10 cellular contexts compared by ENCODE assay signal in the genomic region with DNA sequence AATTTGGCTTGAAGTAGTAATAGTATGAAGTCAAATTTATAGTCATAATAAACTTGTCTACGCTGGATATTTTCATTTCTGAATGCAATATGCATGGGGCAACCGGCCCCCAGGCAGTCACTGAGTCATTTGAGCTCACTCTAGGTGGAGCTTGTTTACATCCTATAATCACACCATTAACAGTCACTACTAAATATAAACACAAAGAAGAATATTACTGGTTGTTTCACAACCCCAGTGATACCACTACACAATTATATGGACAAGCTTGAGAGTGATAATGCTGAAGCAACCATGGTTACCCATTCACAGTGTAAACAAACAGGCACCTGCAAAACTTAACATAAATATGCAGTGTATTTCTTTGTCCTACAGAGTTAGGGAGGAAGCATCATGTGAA.
DNase-seq lines count a peak whose midpoint lies in the region; ATAC-seq, FAIRE-seq and TF ChIP-seq lines count a peak whose summit lies in the region.
"Had no signal": no experiment of that assay in that cellular context is flagged by ENCODE, and none has a peak within 500 bp of the region (broad histone marks: within the 10 kb centered on the region; RNA-seq: fewer than 3 reads in every experiment).

No MANE protein-coding gene starts in this region.

- POLR2A ChIA-PET in activated CD4-positive, alpha-beta memory T cell treated with anti-CD3 and anti-CD28 coated beads for 36 hours (lab: Charles Lee) = no interaction called here

- ATAC-seq in GM19023 (IDR thresholded peaks at IDR 0.05; ENCODE audit: unreplicated experiment) = peak; percentile 58
- peak; percentile 51 for ATAC-seq in HG02884 (IDR thresholded peaks at IDR 0.05; ENCODE audit: unreplicated experiment)
- ATAC-seq in foreskin keratinocyte = peak; percentile 94

- H3K27ac Mint-ChIP-seq in activated CD4-positive, alpha-beta memory T cell treated with anti-CD3 and anti-CD28 coated beads for 36 hours = no peak overlapping the region
- H3K27ac Mint-ChIP-seq: activated naive CD4-positive, alpha-beta T cell treated with anti-CD3 and anti-CD28 coated beads, Interleukin-2, amount 50 U/mL, for 72 hours had no signal

- no peaks in the 10 kb centered on the region for H3K27me3 Mint-ChIP-seq in activated CD4-positive, alpha-beta memory T cell treated with anti-CD3 and anti-CD28 coated beads for 36 hours

- CTCF ChIA-PET in activated CD4-positive, alpha-beta memory T cell treated with anti-CD3 and anti-CD28 coated beads for 36 hours (lab: Charles Lee) = no interaction called here

- H3K9me3 Mint-ChIP-seq in activated CD4-positive, alpha-beta memory T cell treated with anti-CD3 and anti-CD28 coated beads for 36 hours = no peaks in the 10 kb centered on the region
- H3K9me3 Mint-ChIP-seq: activated naive CD4-positive, alpha-beta T cell treated with anti-CD3 and anti-CD28 coated beads, Interleukin-2, amount 50 U/mL, for 72 hours had no signal

- no peaks in the 10 kb centered on the region for H3K4me1 ChIP-seq in foreskin keratinocyte
- H3K4me1 ChIP-seq: transverse colon had no signal

- no peaks in the 10 kb centered on the region for H3K27me3 ChIP-seq in foreskin keratinocyte
- H3K27me3 ChIP-seq: transverse colon had no signal

- peaks cover under 1% of the 10 kb centered on the region for H3K36me3 Mint-ChIP-seq in activated CD4-positive, alpha-beta memory T cell treated with anti-CD3 and anti-CD28 coated beads for 36 hours
- H3K36me3 Mint-ChIP-seq: activated naive CD4-positive, alpha-beta T cell treated with anti-CD3 and anti-CD28 coated beads, Interleukin-2, amount 50 U/mL, for 72 hours had no signal

- no peaks in the 10 kb centered on the region for H3K4me1 Mint-ChIP-seq in activated CD4-positive, alpha-beta memory T cell treated with anti-CD3 and anti-CD28 coated beads for 36 hours (ENCODE audit: low read depth)

- no peak for FAIRE-seq in D721Med (lab: Jason Lieb, UNC)

- H3K27ac ChIP-seq in foreskin keratinocyte = no peak overlapping the region
- H3K27ac ChIP-seq: transverse colon had no signal

- TF ChIP-seq CTCF in foreskin keratinocyte (conservative IDR thresholded peaks at IDR 0.05) (no peak), D721Med (IDR thresholded peaks at IDR 0.05; ENCODE audit: insufficient read depth, missing control alignments) (no peak)

- peak; percentile 66 for DNase-seq in NCI-H226
- peak; percentile 73 to 85 for DNase-seq in foreskin keratinocyte
- DNase-seq in activated CD4-positive, alpha-beta memory T cell treated with anti-CD3 and anti-CD28 coated beads for 36 hours = no peak
- no peak for DNase-seq in 8988T
- no peak for DNase-seq in D721Med (ENCODE audit: insufficient read length, low spot score)
- DNase-seq in AG08395 (ENCODE audit: low spot score) = no peak
- DNase-seq: transverse colon had no signal

- intact Hi-C loops in activated CD4-positive, alpha-beta memory T cell treated with anti-CD3 and anti-CD28 coated beads for 36 hours (cut with micrococcal nuclease) = no loop called here

- H3K4me3 Mint-ChIP-seq in activated CD4-positive, alpha-beta memory T cell treated with anti-CD3 and anti-CD28 coated beads for 36 hours = no peak overlapping the region

Comparison
In these comparisons a context has a peak if more than half of its experiments do, and no peak if none do; other contexts are left out.
1. DNase-seq: peak in NCI-H226 (single experiment) and foreskin keratinocyte (2 of 2); none in activated CD4-positive, alpha-beta memory T cell treated with anti-CD3 and anti-CD28 coated beads for 36 hours (single experiment), 8988T (single experiment), D721Med (single experiment) and AG08395 (single experiment).
2. Peak in every context shown above with its lines, with median percentiles within 50 percentile points of each other: ATAC-seq.